In genomic region chrX:80293354-80293753, GRCh38 we compare ENCODE assay signal across 1 cellular context.
A peak's percentile ranks its signal among the peaks of the same experiment; 100 is the strongest.
TF ChIP-seq lines count a peak whose summit lies in the region.

No MANE protein-coding gene starts in this region.

TF ChIP-seq in K562, 482 proteins besides CTCF, POLR2A, EP300 and RAD21 (continued from another document):
- TF ChIP-seq PCBP2 (IDR thresholded peaks at IDR 0.05; ENCODE audit: low read depth, low read length, poor library complexity, severe bottlenecking) (no peak), NFIC (IDR thresholded peaks at IDR 0.05) (peak; percentile 10; the same call in 1 of the 2 replicates), MEIS2 (IDR thresholded peaks at IDR 0.05; ENCODE audit: partially characterized antibody) (peak; percentile 75), PBX2 (CRISPR knock-in tag; IDR thresholded peaks at IDR 0.05; ENCODE audit: low read depth) (no peak), PBX2 (tag; conservative IDR thresholded peaks at IDR 0.05; ENCODE audit: low read depth) (0 out of 2 replicates have a peak, but pooled peaks have one; percentile 15), CBFA2T2 (conservative IDR thresholded peaks at IDR 0.05) (peak; percentile 61), CHD4 (IDR thresholded peaks at IDR 0.05; ENCODE audit: insufficient read depth, insufficient replicate concordance, low read depth, low read length, poor library complexity, severe bottlenecking) (no peak), EHMT2 (IDR thresholded peaks at IDR 0.05) (0 out of 2 replicates have a peak, but pooled peaks have one; percentile 10), SMARCE1 (IDR thresholded peaks at IDR 0.05) (0 out of 2 replicates have a peak, but pooled peaks have one; percentile 18), ZNF583 (CRISPR knock-in tag; IDR thresholded peaks at IDR 0.05) (no peak), CTBP1 (IDR thresholded peaks at IDR 0.05; ENCODE audit: borderline replicate concordance) (peak; percentile 18; the same call in 1 of the 2 replicates), CLOCK (CRISPR knock-in tag; IDR thresholded peaks at IDR 0.05; ENCODE audit: borderline replicate concordance) (no peak), DPF2 (IDR thresholded peaks at IDR 0.05) (peak; percentile 58; the same call in 1 of the 2 replicates), TRIM24 (IDR thresholded peaks at IDR 0.05) (peak; percentile 57 to 70; a peak in 3 of 4 replicates)
TF ChIP-seq in K562: peak in this region for 18.
